In the genomic region with DNA sequence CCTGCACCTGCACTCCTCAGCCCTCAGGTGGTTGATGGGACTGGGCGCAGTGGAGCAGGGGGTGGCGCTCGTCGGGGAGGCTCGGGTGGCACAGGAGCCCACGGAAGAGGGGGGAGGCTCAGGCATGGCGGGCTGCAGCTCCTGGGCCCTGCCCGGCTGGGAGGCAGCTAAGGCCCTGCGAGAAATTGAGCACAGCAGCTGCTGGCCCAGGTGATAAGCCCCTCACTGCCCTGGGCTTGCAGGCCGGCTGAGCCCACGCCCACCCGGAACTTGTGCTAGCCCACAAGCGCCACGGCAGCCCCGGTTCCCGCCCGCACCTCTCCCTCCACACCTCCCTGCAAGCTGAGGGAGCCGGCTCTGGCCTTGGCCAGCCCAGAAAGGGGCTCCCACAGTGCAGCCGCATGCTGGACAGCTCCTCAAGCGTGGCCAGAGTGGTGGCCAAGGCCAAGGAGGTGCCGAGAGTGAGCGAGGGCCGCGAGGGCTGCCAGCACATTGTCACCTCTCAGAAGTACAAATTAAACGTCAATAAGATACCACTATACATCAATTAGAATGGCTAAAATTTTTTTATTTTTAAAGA, we compare ENCODE assay signal across 3 cellular contexts.
A peak's percentile ranks its signal among the peaks of the same experiment; 100 is the strongest.
TF ChIP-seq lines count a peak whose summit lies in the region.

No MANE protein-coding gene starts in this region.

TF ChIP-seq in SK-N-SH, 30 proteins besides CTCF, POLR2A, EP300 and RAD21 (continued from another document):
- TF ChIP-seq, protein P1, sequence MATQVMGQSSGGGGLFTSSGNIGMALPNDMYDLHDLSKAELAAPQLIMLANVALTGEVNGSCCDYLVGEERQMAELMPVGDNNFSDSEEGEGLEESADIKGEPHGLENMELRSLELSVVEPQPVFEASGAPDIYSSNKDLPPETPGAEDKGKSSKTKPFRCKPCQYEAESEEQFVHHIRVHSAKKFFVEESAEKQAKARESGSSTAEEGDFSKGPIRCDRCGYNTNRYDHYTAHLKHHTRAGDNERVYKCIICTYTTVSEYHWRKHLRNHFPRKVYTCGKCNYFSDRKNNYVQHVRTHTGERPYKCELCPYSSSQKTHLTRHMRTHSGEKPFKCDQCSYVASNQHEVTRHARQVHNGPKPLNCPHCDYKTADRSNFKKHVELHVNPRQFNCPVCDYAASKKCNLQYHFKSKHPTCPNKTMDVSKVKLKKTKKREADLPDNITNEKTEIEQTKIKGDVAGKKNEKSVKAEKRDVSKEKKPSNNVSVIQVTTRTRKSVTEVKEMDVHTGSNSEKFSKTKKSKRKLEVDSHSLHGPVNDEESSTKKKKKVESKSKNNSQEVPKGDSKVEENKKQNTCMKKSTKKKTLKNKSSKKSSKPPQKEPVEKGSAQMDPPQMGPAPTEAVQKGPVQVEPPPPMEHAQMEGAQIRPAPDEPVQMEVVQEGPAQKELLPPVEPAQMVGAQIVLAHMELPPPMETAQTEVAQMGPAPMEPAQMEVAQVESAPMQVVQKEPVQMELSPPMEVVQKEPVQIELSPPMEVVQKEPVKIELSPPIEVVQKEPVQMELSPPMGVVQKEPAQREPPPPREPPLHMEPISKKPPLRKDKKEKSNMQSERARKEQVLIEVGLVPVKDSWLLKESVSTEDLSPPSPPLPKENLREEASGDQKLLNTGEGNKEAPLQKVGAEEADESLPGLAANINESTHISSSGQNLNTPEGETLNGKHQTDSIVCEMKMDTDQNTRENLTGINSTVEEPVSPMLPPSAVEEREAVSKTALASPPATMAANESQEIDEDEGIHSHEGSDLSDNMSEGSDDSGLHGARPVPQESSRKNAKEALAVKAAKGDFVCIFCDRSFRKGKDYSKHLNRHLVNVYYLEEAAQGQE (IDR thresholded peaks at IDR 0.05; ENCODE audit: low read depth, low read length): peak; percentile 44; the same call in 1 of the 2 replicates

TF ChIP-seq in SK-N-SH treated with all-trans-retinoic acid at 6 μM for 48 hours, 23 proteins besides CTCF, POLR2A, EP300 and RAD21 (continued from another document):
- TF ChIP-seq, protein P2, sequence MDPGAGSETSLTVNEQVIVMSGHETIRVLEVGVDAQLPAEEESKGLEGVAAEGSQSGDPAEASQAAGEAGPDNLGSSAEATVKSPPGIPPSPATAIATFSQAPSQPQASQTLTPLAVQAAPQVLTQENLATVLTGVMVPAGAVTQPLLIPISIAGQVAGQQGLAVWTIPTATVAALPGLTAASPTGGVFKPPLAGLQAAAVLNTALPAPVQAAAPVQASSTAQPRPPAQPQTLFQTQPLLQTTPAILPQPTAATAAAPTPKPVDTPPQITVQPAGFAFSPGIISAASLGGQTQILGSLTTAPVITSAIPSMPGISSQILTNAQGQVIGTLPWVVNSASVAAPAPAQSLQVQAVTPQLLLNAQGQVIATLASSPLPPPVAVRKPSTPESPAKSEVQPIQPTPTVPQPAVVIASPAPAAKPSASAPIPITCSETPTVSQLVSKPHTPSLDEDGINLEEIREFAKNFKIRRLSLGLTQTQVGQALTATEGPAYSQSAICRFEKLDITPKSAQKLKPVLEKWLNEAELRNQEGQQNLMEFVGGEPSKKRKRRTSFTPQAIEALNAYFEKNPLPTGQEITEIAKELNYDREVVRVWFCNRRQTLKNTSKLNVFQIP (CRISPR knock-in tag; IDR thresholded peaks at IDR 0.05; ENCODE audit: borderline replicate concordance, low read depth): no peak
- TF ChIP-seq CSDC2 (CRISPR knock-in tag; IDR thresholded peaks at IDR 0.05): no peak
- TF ChIP-seq ZFP3 (CRISPR knock-in tag; IDR thresholded peaks at IDR 0.05): no peak
- no peak for TF ChIP-seq RARB (CRISPR knock-in tag; IDR thresholded peaks at IDR 0.05)
- no peak for TF ChIP-seq BACH2 (CRISPR knock-in tag; IDR thresholded peaks at IDR 0.05; ENCODE audit: borderline replicate concordance)

TF ChIP-seq in Ishikawa, 13 proteins besides CTCF, POLR2A, EP300 and RAD21 (continued from another document):
- TF ChIP-seq, protein P1 (IDR thresholded peaks at IDR 0.05; ENCODE audit: low read depth): peak; percentile 64
